In genomic region chr9:71036501-71036900, GRCh38 we compare ENCODE assay signal across 1 cellular context.
TF ChIP-seq lines count a peak whose summit lies in the region.

No MANE protein-coding gene starts in this region.

TF ChIP-seq in endothelial cell of umbilical vein, 7 proteins besides CTCF, POLR2A, EP300 and RAD21:
- no peak for TF ChIP-seq POLR2AphosphoS5 (IDR thresholded peaks at IDR 0.05; ENCODE audit: insufficient read depth, low read depth, low read length)
- no peak for TF ChIP-seq JUN (IDR thresholded peaks at IDR 0.05; ENCODE audit: borderline replicate concordance, insufficient read depth, insufficient read length, low read depth)
- no peak for TF ChIP-seq MYC (IDR thresholded peaks at IDR 0.05; ENCODE audit: low read depth, low read length)
- no peak for TF ChIP-seq FOS (IDR thresholded peaks at IDR 0.05; ENCODE audit: borderline replicate concordance, insufficient read depth, low read length)
- TF ChIP-seq MAX (IDR thresholded peaks at IDR 0.05; ENCODE audit: insufficient read depth, insufficient read length): no peak
- no peak for TF ChIP-seq GATA2 (IDR thresholded peaks at IDR 0.05; ENCODE audit: insufficient read depth, insufficient read length, low read depth, low read length)
- no peak for TF ChIP-seq EZH2 (IDR thresholded peaks at IDR 0.05; ENCODE audit: borderline replicate concordance, low read depth, low read length, severe bottlenecking)
